Comparison of ENCODE assay signal across 3 cellular contexts in the genomic region with DNA sequence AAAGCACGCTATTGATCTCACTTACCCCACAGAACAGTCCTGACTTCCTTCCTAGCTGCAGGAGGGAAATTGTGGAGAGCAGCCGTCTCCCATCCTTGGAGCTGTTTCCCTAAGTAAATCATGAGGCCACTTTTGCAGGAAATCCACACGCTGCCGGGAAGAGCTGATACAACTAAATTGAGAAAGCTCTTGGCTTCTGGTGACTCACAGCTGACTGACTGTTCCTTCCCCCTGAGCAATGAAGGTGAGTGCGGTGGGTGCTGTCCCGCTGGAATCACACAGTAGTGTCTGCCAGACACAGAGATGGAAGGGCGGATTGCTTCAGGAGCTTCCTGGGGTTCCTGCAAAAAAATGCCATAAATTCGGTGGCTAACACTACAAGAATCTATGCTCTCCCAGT.
TF ChIP-seq lines count a peak whose summit lies in the region.

No MANE protein-coding gene starts in this region.

TF ChIP-seq in A549, 52 proteins besides CTCF, POLR2A, EP300 and RAD21:
- no peak for TF ChIP-seq FOSL2 (IDR thresholded peaks at IDR 0.05)
- TF ChIP-seq FOSL2 (CRISPR knock-in tag; IDR thresholded peaks at IDR 0.05) = peak; percentile 43; the same call in 1 of the 2 replicates
- TF ChIP-seq EHF (CRISPR knock-in tag; IDR thresholded peaks at IDR 0.05) = no peak

TF ChIP-seq in GM23338, 12 proteins besides CTCF, POLR2A, EP300 and RAD21:
- TF ChIP-seq ZNF331 (CRISPR knock-in tag; IDR thresholded peaks at IDR 0.05; ENCODE audit: low read depth) = no peak
- TF ChIP-seq POLR2AphosphoS5 (IDR thresholded peaks at IDR 0.05; ENCODE audit: low read depth) = no peak
- TF ChIP-seq, protein P1, sequence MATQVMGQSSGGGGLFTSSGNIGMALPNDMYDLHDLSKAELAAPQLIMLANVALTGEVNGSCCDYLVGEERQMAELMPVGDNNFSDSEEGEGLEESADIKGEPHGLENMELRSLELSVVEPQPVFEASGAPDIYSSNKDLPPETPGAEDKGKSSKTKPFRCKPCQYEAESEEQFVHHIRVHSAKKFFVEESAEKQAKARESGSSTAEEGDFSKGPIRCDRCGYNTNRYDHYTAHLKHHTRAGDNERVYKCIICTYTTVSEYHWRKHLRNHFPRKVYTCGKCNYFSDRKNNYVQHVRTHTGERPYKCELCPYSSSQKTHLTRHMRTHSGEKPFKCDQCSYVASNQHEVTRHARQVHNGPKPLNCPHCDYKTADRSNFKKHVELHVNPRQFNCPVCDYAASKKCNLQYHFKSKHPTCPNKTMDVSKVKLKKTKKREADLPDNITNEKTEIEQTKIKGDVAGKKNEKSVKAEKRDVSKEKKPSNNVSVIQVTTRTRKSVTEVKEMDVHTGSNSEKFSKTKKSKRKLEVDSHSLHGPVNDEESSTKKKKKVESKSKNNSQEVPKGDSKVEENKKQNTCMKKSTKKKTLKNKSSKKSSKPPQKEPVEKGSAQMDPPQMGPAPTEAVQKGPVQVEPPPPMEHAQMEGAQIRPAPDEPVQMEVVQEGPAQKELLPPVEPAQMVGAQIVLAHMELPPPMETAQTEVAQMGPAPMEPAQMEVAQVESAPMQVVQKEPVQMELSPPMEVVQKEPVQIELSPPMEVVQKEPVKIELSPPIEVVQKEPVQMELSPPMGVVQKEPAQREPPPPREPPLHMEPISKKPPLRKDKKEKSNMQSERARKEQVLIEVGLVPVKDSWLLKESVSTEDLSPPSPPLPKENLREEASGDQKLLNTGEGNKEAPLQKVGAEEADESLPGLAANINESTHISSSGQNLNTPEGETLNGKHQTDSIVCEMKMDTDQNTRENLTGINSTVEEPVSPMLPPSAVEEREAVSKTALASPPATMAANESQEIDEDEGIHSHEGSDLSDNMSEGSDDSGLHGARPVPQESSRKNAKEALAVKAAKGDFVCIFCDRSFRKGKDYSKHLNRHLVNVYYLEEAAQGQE (IDR thresholded peaks at IDR 0.05; ENCODE audit: unreplicated experiment) = no peak
- TF ChIP-seq STAT1 (IDR thresholded peaks at IDR 0.05; ENCODE audit: unreplicated experiment) = no peak
- no peak for TF ChIP-seq NANOG (IDR thresholded peaks at IDR 0.05; ENCODE audit: borderline replicate concordance)
- no peak for TF ChIP-seq JUNB (IDR thresholded peaks at IDR 0.05; ENCODE audit: unreplicated experiment)
- TF ChIP-seq CREB1 (CRISPR knock-in tag; IDR thresholded peaks at IDR 0.05; ENCODE audit: low read depth) = no peak
TF ChIP-seq in GM23338: peak in this region for 0.

TF ChIP-seq in H1, 55 proteins besides CTCF, POLR2A, EP300 and RAD21:
- TF ChIP-seq TAF1 (IDR thresholded peaks at IDR 0.05; ENCODE audit: low read depth, low read length) (no peak), CHD2 (IDR thresholded peaks at IDR 0.05; ENCODE audit: low read length) (no peak), NANOG (IDR thresholded peaks at IDR 0.05; ENCODE audit: insufficient read depth, low read depth, low read length, poor library complexity, severe bottlenecking) (no peak), NRF1 (IDR thresholded peaks at IDR 0.05; ENCODE audit: low read depth, low read length) (no peak), CTBP2 (IDR thresholded peaks at IDR 0.05; ENCODE audit: borderline replicate concordance, insufficient read depth, insufficient read length, low read length) (no peak), GTF2F1 (IDR thresholded peaks at IDR 0.05; ENCODE audit: borderline replicate concordance, low read depth, low read length) (no peak), CREB1 (IDR thresholded peaks at IDR 0.05) (no peak), RXRA (IDR thresholded peaks at IDR 0.05; ENCODE audit: insufficient read depth, low read depth, low read length) (no peak)
